In genomic region chr22:49922926-49923325, GRCh38 we compare ENCODE assay signal across 29 cellular contexts. TPM values are rescaled to one million over a fixed set of nuclear protein-coding genes. Genes with fewer than 3 reads are reported as not detected.
DNase-seq lines count a peak whose midpoint lies in the region; ATAC-seq, FAIRE-seq and TF ChIP-seq lines count a peak whose summit lies in the region.
"Had no signal": no experiment of that assay in that cellular context is flagged by ENCODE, and none has a peak within 500 bp of the region (broad histone marks: within the 10 kb centered on the region; RNA-seq: fewer than 3 reads in every experiment).

No MANE protein-coding gene starts in this region.

- ATAC-seq in CD4-positive, alpha-beta T cell (ENCODE audit: poor library complexity), result no peak
- ATAC-seq in K562, result no peak
- no peak for ATAC-seq in stimulated activated memory B cell treated with anti-CD40 and anti-IgM and Interleukin-4, amounts not matched to agents 10 μg/mL and 1 μg/mL and 100 μg/mL, for 72 hours
- no peak for ATAC-seq in GM21447 (IDR thresholded peaks at IDR 0.05; ENCODE audit: unreplicated experiment)
- ATAC-seq: activated CD8-positive, alpha-beta memory T cell treated with anti-CD3 and anti-CD28 coated beads, Interleukin-2, amount 10 ng/mL, durations not matched to agents 7 days and 5 days; activated T-cell treated with anti-CD3 and anti-CD28 coated beads, Interleukin-2, amount 50 U/mL, for 72 hours; effector memory CD8-positive, alpha-beta T cell; naive thymus-derived CD4-positive, alpha-beta T cell; psoas muscle; stimulated activated effector memory CD8-positive, alpha-beta T cell treated with anti-CD3 and anti-CD28 coated beads, Interleukin-12 subunit alpha, Interleukin-12 subunit beta, amount 100 ng/mL, for 72 hours had no signal

- no peak for TF ChIP-seq EP300 in K562 (IDR thresholded peaks at IDR 0.05; ENCODE audit: low read length)

- no peaks in the 10 kb centered on the region for H3K9me1 ChIP-seq in K562 (ENCODE audit: control insufficient read depth, insufficient read depth, low read length)

- H3K27ac ChIP-seq in CD4-positive, alpha-beta T cell (ENCODE audit: low read depth, low read length), result no peak overlapping the region
- H3K27ac ChIP-seq in KOPT-K1 (ENCODE audit: low read depth, low read length, poor library complexity, severe bottlenecking), result peak overlapping the region; percentile 78
- H3K27ac ChIP-seq in K562 (ENCODE audit: extremely low read depth, low read depth, low read length), result no peak overlapping the region
- H3K27ac ChIP-seq: left ventricle myocardium inferior, psoas muscle, SJCRH30 had no signal

- peaks cover under 1% of the 10 kb centered on the region; the same call in 1 of the 3 replicates for H3K79me2 ChIP-seq in K562 (ENCODE audit: control insufficient read depth, insufficient read depth, low read length)

- H3K27me3 Mint-ChIP-seq in CD4-positive, alpha-beta T cell, result no peaks in the 10 kb centered on the region
- no peaks in the 10 kb centered on the region for H3K27me3 Mint-ChIP-seq in stimulated activated memory B cell treated with anti-CD40 and anti-IgM and Interleukin-4, amounts not matched to agents 10 μg/mL and 1 μg/mL and 100 μg/mL, for 72 hours
- H3K27me3 Mint-ChIP-seq: activated CD8-positive, alpha-beta memory T cell treated with anti-CD3 and anti-CD28 coated beads, Interleukin-2, amount 10 ng/mL, durations not matched to agents 7 days and 5 days; CD4-positive, CD25-positive, alpha-beta regulatory T cell; effector memory CD8-positive, alpha-beta T cell; naive thymus-derived CD4-positive, alpha-beta T cell had no signal

- intact Hi-C loops in CD4-positive, alpha-beta T cell (cut with DNase I, micrococcal nuclease), result loop anchor here in 1 of 2 experiments (10.0 kb wide), 1 partner anchor 222 kb away; no protein-coding TSS in a partner anchor
- intact Hi-C loops in K562 (cut with micrococcal nuclease), result no loop called here

- no peak for TF ChIP-seq CTCF in CD4-positive, alpha-beta T cell (IDR thresholded peaks at IDR 0.05)
- TF ChIP-seq CTCF in K562 (IDR thresholded peaks at IDR 0.05 in 2 of 3, conservative IDR thresholded peaks at IDR 0.05 in 1 of 3; ENCODE audit: insufficient read depth in 2 of 3, low read depth in 1 of 3, low read length in 3 of 3), result no peak

- DNase-seq in CD4-positive, alpha-beta T cell, result no peak
- DNase-seq in K562 (ENCODE audit: extremely low read depth in 1 of 4, low spot score in 3 of 4) (no peak), medulla oblongata (ENCODE audit: extremely low spot score) (no peak), NAMALWA (ENCODE audit: low spot score) (no peak)
- DNase-seq: activated CD4-positive, alpha-beta T cell treated with anti-CD3 and anti-CD28 coated beads, Interleukin-2, amount 50 U/mL, for 1 hour; activated CD8-positive, alpha-beta memory T cell treated with anti-CD3 and anti-CD28 coated beads, Interleukin-2, amount 10 ng/mL, durations not matched to agents 7 days and 5 days; activated naive CD4-positive, alpha-beta T cell; activated T-cell treated with anti-CD3 and anti-CD28 coated beads, Interleukin-2, amount 50 U/mL, for 72 hours; caudate nucleus; effector memory CD8-positive, alpha-beta T cell; EL; erythroblast; islet precursor cell; left ventricle myocardium inferior; naive thymus-derived CD4-positive, alpha-beta T cell; NCI-H1436; NCI-H2081; NCI-H2227 treated with DMSO at 0.1 percent for 48 hours; NCI-H526; occipital lobe; psoas muscle; SJCRH30; substantia nigra; trophoblast cell had no signal

- peaks cover 4 to 26% of the 10 kb centered on the region in 2 experiments; a peak in 4 of 5 replicates for H3K4me1 ChIP-seq in K562 (replicated peaks in 1 of 2; ENCODE audit: control insufficient read depth in 2 of 2, insufficient read depth in 2 of 2, low read length in 2 of 2)
- H3K4me1 ChIP-seq: SJCRH30 had no signal

- no peak for FAIRE-seq in K562 (lab: Jason Lieb, UNC)

- H2AFZ ChIP-seq in K562 (ENCODE audit: low read depth, low read length), result no peak overlapping the region

- peaks cover 35% of the 10 kb centered on the region for H3K4me1 Mint-ChIP-seq in CD4-positive, alpha-beta T cell (ENCODE audit: low read depth)
- peaks cover 63% of the 10 kb centered on the region for H3K4me1 Mint-ChIP-seq in stimulated activated memory B cell treated with anti-CD40 and anti-IgM and Interleukin-4, amounts not matched to agents 10 μg/mL and 1 μg/mL and 100 μg/mL, for 72 hours

- WGBS in K562 (ENCODE audit: insufficient coverage, low coverage, missing lambda C conversion rate), result 85% methylated on average over 9 of the region's 25 CpGs

- H4K20me1 ChIP-seq in K562 (replicated peaks; ENCODE audit: control insufficient read depth, insufficient read depth, low read length), result 0 out of 2 replicates have a peak, but pooled peaks cover 3% of the 10 kb centered on the region

- BruUV-seq in K562 (replicated peaks; lab: Mats Ljungman, UMichigan), result no TSS peak

- H3K36me3 Mint-ChIP-seq in CD4-positive, alpha-beta T cell (ENCODE audit: low read depth), result peaks cover 12% of the 10 kb centered on the region
- peaks cover 21% of the 10 kb centered on the region for H3K36me3 Mint-ChIP-seq in stimulated activated memory B cell treated with anti-CD40 and anti-IgM and Interleukin-4, amounts not matched to agents 10 μg/mL and 1 μg/mL and 100 μg/mL, for 72 hours

- H3K27me3 ChIP-seq in CD4-positive, alpha-beta T cell (ENCODE audit: control insufficient read depth, insufficient read depth, low read length), result no peaks in the 10 kb centered on the region
- H3K27me3 ChIP-seq in K562 (ENCODE audit: control insufficient read depth in 2 of 2, insufficient read depth in 2 of 2, low read length in 2 of 2), result no peaks in the 10 kb centered on the region
- H3K27me3 ChIP-seq: SJCRH30 had no signal

- H3K36me3 ChIP-seq in KOPT-K1 (ENCODE audit: insufficient read depth, low read length), result peaks cover 14% of the 10 kb centered on the region; the same call in 1 of the 2 replicates
- peaks cover 13% of the 10 kb centered on the region; the same call in 1 of the 3 replicates for H3K36me3 ChIP-seq in K562 (ENCODE audit: control insufficient read depth, insufficient read depth, low read length)
- H3K36me3 ChIP-seq: SJCRH30 had no signal

- TF ChIP-seq RAD21 in K562 (CRISPR knock-in tag; conservative IDR thresholded peaks at IDR 0.05 in 1 of 2, IDR thresholded peaks at IDR 0.05 in 1 of 2), result no peak

- POLR2A ChIA-PET in CD4-positive, alpha-beta T cell (lab: Charles Lee), result no interaction called here
- POLR2A ChIA-PET in K562 (lab: Yijun Ruan, JAX), result no interaction called here

- H3K4me3 ChIP-seq in K562, result no peak overlapping the region
- H3K4me3 ChIP-seq: left ventricle myocardium inferior, psoas muscle, SJCRH30 had no signal

- H3K4me3 Mint-ChIP-seq in CD4-positive, alpha-beta T cell, result peak overlapping the region; percentile 45
- no peak overlapping the region for H3K4me3 Mint-ChIP-seq in stimulated activated memory B cell treated with anti-CD40 and anti-IgM and Interleukin-4, amounts not matched to agents 10 μg/mL and 1 μg/mL and 100 μg/mL, for 72 hours
- H3K4me3 Mint-ChIP-seq: activated CD8-positive, alpha-beta memory T cell treated with anti-CD3 and anti-CD28 coated beads, Interleukin-2, amount 10 ng/mL, durations not matched to agents 7 days and 5 days; activated T-cell treated with anti-CD3 and anti-CD28 coated beads, Interleukin-2, amount 50 U/mL, for 72 hours; effector memory CD8-positive, alpha-beta T cell; stimulated activated effector memory CD8-positive, alpha-beta T cell treated with anti-CD3 and anti-CD28 coated beads, Interleukin-12 subunit alpha, Interleukin-12 subunit beta, amount 100 ng/mL, for 72 hours had no signal

- H3K9me3 Mint-ChIP-seq in CD4-positive, alpha-beta T cell, result no peaks in the 10 kb centered on the region
- no peaks in the 10 kb centered on the region for H3K9me3 Mint-ChIP-seq in stimulated activated memory B cell treated with anti-CD40 and anti-IgM and Interleukin-4, amounts not matched to agents 10 μg/mL and 1 μg/mL and 100 μg/mL, for 72 hours
- H3K9me3 Mint-ChIP-seq: activated T-cell treated with anti-CD3 and anti-CD28 coated beads, Interleukin-2, amount 50 U/mL, for 72 hours; CD4-positive, CD25-positive, alpha-beta regulatory T cell; effector memory CD8-positive, alpha-beta T cell; stimulated activated effector memory CD8-positive, alpha-beta T cell treated with anti-CD3 and anti-CD28 coated beads, Interleukin-12 subunit alpha, Interleukin-12 subunit beta, amount 100 ng/mL, for 72 hours had no signal

- no peak overlapping the region for H3K4me2 ChIP-seq in K562 (ENCODE audit: insufficient read depth, low read length)

- TF ChIP-seq POLR2A in K562 (conservative IDR thresholded peaks at IDR 0.05), result no peak

- CTCF ChIA-PET in CD4-positive, alpha-beta T cell (lab: Charles Lee), result no interaction called here
- CTCF ChIA-PET in K562 (lab: Yijun Ruan, JAX; ENCODE audit: low intra/inter-chr PET ratio), result no interaction called here

- in situ Hi-C loops in K562 (cut with MboI), result loop anchor here (5.0 kb wide), 1 partner anchor 156 kb away; no protein-coding TSS in a partner anchor

- no peak overlapping the region for H3K9ac ChIP-seq in K562 (ENCODE audit: insufficient read depth in 1 of 2, low read depth in 2 of 2, low read length in 2 of 2)

- no peaks in the 10 kb centered on the region for H3K9me3 ChIP-seq in CD4-positive, alpha-beta T cell (ENCODE audit: control insufficient read depth, low read length)
- H3K9me3 ChIP-seq in KOPT-K1 (ENCODE audit: insufficient read depth, low read length, poor library complexity, severe bottlenecking), result no peaks in the 10 kb centered on the region
- H3K9me3 ChIP-seq in K562 (replicated peaks; ENCODE audit: control insufficient read depth, insufficient read depth, low read depth, low read length), result no peaks in the 10 kb centered on the region
- H3K9me3 ChIP-seq: left ventricle myocardium inferior, psoas muscle, SJCRH30 had no signal

- H3K27ac Mint-ChIP-seq in CD4-positive, alpha-beta T cell, result peak overlapping the region; percentile 20
- H3K27ac Mint-ChIP-seq in stimulated activated memory B cell treated with anti-CD40 and anti-IgM and Interleukin-4, amounts not matched to agents 10 μg/mL and 1 μg/mL and 100 μg/mL, for 72 hours, result peak overlapping the region; percentile 89
- H3K27ac Mint-ChIP-seq: activated CD8-positive, alpha-beta memory T cell treated with anti-CD3 and anti-CD28 coated beads, Interleukin-2, amount 10 ng/mL, durations not matched to agents 7 days and 5 days; activated T-cell treated with anti-CD3 and anti-CD28 coated beads, Interleukin-2, amount 50 U/mL, for 72 hours; effector memory CD8-positive, alpha-beta T cell; stimulated activated effector memory CD8-positive, alpha-beta T cell treated with anti-CD3 and anti-CD28 coated beads, Interleukin-12 subunit alpha, Interleukin-12 subunit beta, amount 100 ng/mL, for 72 hours had no signal

RNA-seq across cellular contexts. Expression of gene CRELD2, which starts 4.5 kb away (rescaled TPM):
- 10 to 100 TPM; 21.2 to 23.3 TPM for total RNA-seq in CD4-positive, alpha-beta T cell
- 25.0 and 46.1 TPM in 2 replicates for total RNA-seq in K562 (2011; cell fraction: chromatin; rRNA removed; ENCODE audit: low replicate concordance)
- total RNA-seq in K562 (2011; cell fraction: nucleolus; rRNA removed), result 45.8 and 49.4 TPM in 2 replicates
- total RNA-seq in K562 (2011; cell fraction: nucleoplasm; rRNA removed), result 32.0 and 37.3 TPM in 2 replicates
- total RNA-seq in K562 (2014; rRNA removed), result 25.3 and 33.2 TPM in 2 replicates
- total RNA-seq in K562 (2014; rRNA removed; fragmentation: Illumina TruSeq; extraction: Trizol), result 4.9 and 6.3 TPM in 2 replicates
- total RNA-seq in K562 (2015; rRNA removed; fragmentation: Illumina TruSeq; extraction: Trizol), result 10.1 and 10.7 TPM in 2 replicates
- total RNA-seq in K562 (2021), result 19.5 and 19.8 TPM in 2 replicates
- 8.8 and 12.4 TPM in 2 replicates for polyA plus RNA-seq in K562 (2011; rRNA removed)
- 12.4 and 16.3 TPM in 2 replicates for polyA plus RNA-seq in K562 (2011; cell fraction: cytosol; rRNA removed)
- 34.7 and 37.7 TPM in 2 replicates for polyA plus RNA-seq in K562 (2011; cell fraction: nucleus; rRNA removed)
- 18.1 and 28.6 TPM in 2 replicates for polyA plus RNA-seq in K562 (2012)
- 6.3 and 9.3 TPM in 2 replicates for polyA plus RNA-seq in K562 (2014; fragmentation: Illumina TruSeq; extraction: Trizol)
- 1 to 10 TPM in 1 of 2 experiments, under 1 TPM in 1; 0.96 to 1.5 TPM for polyA plus RNA-seq in K562 (2014; fragmentation: Nextera tagmentation; extraction: Ambion mirVana)
- 19.9 and 22.4 TPM in 2 replicates for polyA plus RNA-seq in K562 (2014; rRNA removed)
- polyA minus RNA-seq in K562 (2011; rRNA and poly(A)+ RNA removed), result 2.1 and 2.4 TPM in 2 replicates
- polyA minus RNA-seq in K562 (2011; cell fraction: cytosol; rRNA and poly(A)+ RNA removed), result 5.1 and 6.0 TPM in 2 replicates
- polyA minus RNA-seq in K562 (2011; cell fraction: nucleus; rRNA and poly(A)+ RNA removed), result 5.1 and 5.8 TPM in 2 replicates

RNA-seq across cellular contexts. Expression of gene ALG12, which starts 4.7 kb away (rescaled TPM):
- total RNA-seq in CD4-positive, alpha-beta T cell, result 10 to 100 TPM; 13.5 to 14.6 TPM
- 6.2 and 18.5 TPM in 2 replicates for total RNA-seq in K562 (2011; cell fraction: chromatin; rRNA removed; ENCODE audit: low replicate concordance)
- total RNA-seq in K562 (2011; cell fraction: nucleolus; rRNA removed), result 20.3 and 21.8 TPM in 2 replicates
- total RNA-seq in K562 (2011; cell fraction: nucleoplasm; rRNA removed), result 13.6 and 15.7 TPM in 2 replicates
- total RNA-seq in K562 (2014; rRNA removed) (3.4 and 5.8 TPM in 2 replicates), K562 (2014; rRNA removed; fragmentation: Illumina TruSeq; extraction: Trizol) (0.83 and 2.0 TPM in 2 replicates), K562 (2015; rRNA removed; fragmentation: Illumina TruSeq; extraction: Trizol) (3.7 and 3.8 TPM in 2 replicates), K562 (2021) (8.5 and 11.0 TPM in 2 replicates)
- polyA plus RNA-seq in K562 (2011; rRNA removed) (2.6 and 3.9 TPM in 2 replicates), K562 (2014; fragmentation: Illumina TruSeq; extraction: Trizol) (4.0 and 7.3 TPM in 2 replicates), K562 (2014; fragmentation: Nextera tagmentation; extraction: Ambion mirVana) (under 1 TPM; 0.20 to 0.62 TPM), K562 (2014; rRNA removed) (4.9 and 5.8 TPM in 2 replicates)
- 2.9 and 4.5 TPM in 2 replicates for polyA plus RNA-seq in K562 (2011; cell fraction: cytosol; rRNA removed)
- polyA plus RNA-seq in K562 (2011; cell fraction: nucleus; rRNA removed), result 14.0 and 20.4 TPM in 2 replicates
- polyA plus RNA-seq in K562 (2012), result 8.3 and 9.5 TPM in 2 replicates
- 2.2 and 3.7 TPM in 2 replicates for polyA minus RNA-seq in K562 (2011; rRNA and poly(A)+ RNA removed)
- 3.6 and 3.7 TPM in 2 replicates for polyA minus RNA-seq in K562 (2011; cell fraction: cytosol; rRNA and poly(A)+ RNA removed)
- 1.4 and 2.8 TPM in 2 replicates for polyA minus RNA-seq in K562 (2011; cell fraction: nucleus; rRNA and poly(A)+ RNA removed)

RNA-seq across cellular contexts. Expression of gene PIM3, which starts 37.6 kb away (rescaled TPM):
- 100 to 1,000 TPM; 224 to 230 TPM for total RNA-seq in CD4-positive, alpha-beta T cell
- total RNA-seq in K562 (2011; cell fraction: chromatin; rRNA removed; ENCODE audit: low replicate concordance), result 8.4 and 19.1 TPM in 2 replicates
- 31.2 and 35.0 TPM in 2 replicates for total RNA-seq in K562 (2011; cell fraction: nucleolus; rRNA removed)
- total RNA-seq in K562 (2011; cell fraction: nucleoplasm; rRNA removed), result 9.8 and 13.2 TPM in 2 replicates
- total RNA-seq in K562 (2014; rRNA removed) (37.0 and 41.1 TPM in 2 replicates), K562 (2014; rRNA removed; fragmentation: Illumina TruSeq; extraction: Trizol) (4.2 and 4.3 TPM in 2 replicates), K562 (2015; rRNA removed; fragmentation: Illumina TruSeq; extraction: Trizol) (11.9 and 13.8 TPM in 2 replicates), K562 (2021) (40.5 and 41.3 TPM in 2 replicates)
- polyA plus RNA-seq in K562 (2011; rRNA removed) (5.3 and 8.0 TPM in 2 replicates), K562 (2014; fragmentation: Illumina TruSeq; extraction: Trizol) (4.4 and 11.4 TPM in 2 replicates), K562 (2014; fragmentation: Nextera tagmentation; extraction: Ambion mirVana) (under 1 TPM; 0.24 to 0.57 TPM), K562 (2014; rRNA removed) (34.1 and 35.4 TPM in 2 replicates)
- polyA plus RNA-seq in K562 (2011; cell fraction: cytosol; rRNA removed), result 13.4 and 28.9 TPM in 2 replicates
- polyA plus RNA-seq in K562 (2011; cell fraction: nucleus; rRNA removed), result 36.6 and 49.9 TPM in 2 replicates
- polyA plus RNA-seq in K562 (2012), result 18.0 and 35.9 TPM in 2 replicates
- polyA minus RNA-seq in K562 (2011; rRNA and poly(A)+ RNA removed), result 0.99 and 1.4 TPM in 2 replicates
- 7.1 and 7.7 TPM in 2 replicates for polyA minus RNA-seq in K562 (2011; cell fraction: cytosol; rRNA and poly(A)+ RNA removed)
- 10.2 and 10.6 TPM in 2 replicates for polyA minus RNA-seq in K562 (2011; cell fraction: nucleus; rRNA and poly(A)+ RNA removed)

Comparison
In these comparisons a context has a peak if more than half of its experiments do, and no peak if none do; other contexts are left out.
1. RNA of gene PIM3, which starts 37.6 kb away (total RNA-seq): 224 to 230 TPM in CD4-positive, alpha-beta T cell; 4.2 to 41.3 TPM in K562; every median in the first group is over 4 times any median in the second.